Comparison of ENCODE assay signal across 21 cellular contexts in the genomic region with DNA sequence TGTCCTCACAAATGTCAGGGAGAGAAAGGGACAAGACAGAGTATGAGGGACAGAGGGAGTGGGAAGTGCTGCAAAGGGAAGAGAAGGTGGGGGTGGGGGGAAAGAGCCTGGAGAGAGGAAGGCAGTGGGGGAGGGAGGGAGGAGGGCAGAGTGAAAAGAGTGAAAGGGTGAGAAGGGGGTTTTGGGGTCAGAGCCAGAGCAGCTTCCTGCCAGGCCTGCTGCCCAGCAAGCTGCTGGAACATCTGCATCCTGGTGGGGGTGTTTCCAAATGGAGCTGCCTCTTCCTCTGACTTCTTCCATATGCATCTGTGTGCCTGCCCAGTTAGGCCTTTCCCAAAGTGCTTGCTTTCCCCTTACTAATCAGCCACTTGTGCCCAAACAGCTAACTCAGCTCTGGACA.
"Had no signal": no experiment of that assay in that cellular context is flagged by ENCODE, and none has a peak within 500 bp of the region (broad histone marks: within the 10 kb centered on the region; RNA-seq: fewer than 3 reads in every experiment).

No MANE protein-coding gene starts in this region.

- ATAC-seq: K562, PC-3 had no signal

- H3K4me1 ChIP-seq: breast epithelium had no signal

- H3K27me3 ChIP-seq: breast epithelium had no signal

- H3K9me3 Mint-ChIP-seq: activated B cell treated with CpG ODN at 0.5 μM for 24 hours; activated CD4-positive, alpha-beta T cell treated with anti-CD3 and anti-CD28 coated beads, Interleukin-2, amount 10 ng/mL, durations not matched to agents 7 days and 5 days; activated naive CD4-positive, alpha-beta T cell treated with anti-CD3 and anti-CD28 coated beads, Interleukin-2, amount 50 U/mL, for 24 hours; T-helper 1 cell treated with Interleukin-12 subunit alpha and Interleukin-12 subunit beta and Interleukin-4 antibody, amounts not matched to agents 30 μg/mL and 1 μg/mL, for 36 hours had no signal

- H3K4me3 ChIP-seq: breast epithelium, K562 had no signal

- H3K27ac ChIP-seq: breast epithelium had no signal

- H3K4me3 Mint-ChIP-seq: activated B cell treated with CpG ODN at 0.5 μM for 24 hours; activated CD4-positive, alpha-beta memory T cell treated with anti-CD3 and anti-CD28 coated beads, Interleukin-2, amount 10 ng/mL, durations not matched to agents 7 days and 5 days; activated CD4-positive, alpha-beta T cell treated with anti-CD3 and anti-CD28 coated beads, Interleukin-2, amount 10 ng/mL, durations not matched to agents 7 days and 5 days; activated naive CD4-positive, alpha-beta T cell treated with anti-CD3 and anti-CD28 coated beads, Interleukin-2, amount 50 U/mL, for 24 hours; T-helper 1 cell treated with Interleukin-12 subunit alpha and Interleukin-12 subunit beta and Interleukin-4 antibody, amounts not matched to agents 30 μg/mL and 1 μg/mL, for 36 hours had no signal

- H3K27ac Mint-ChIP-seq: activated B cell treated with CpG ODN at 0.5 μM for 24 hours; activated CD4-positive, alpha-beta memory T cell treated with anti-CD3 and anti-CD28 coated beads, Interleukin-2, amount 10 ng/mL, durations not matched to agents 7 days and 5 days; activated CD4-positive, alpha-beta T cell treated with anti-CD3 and anti-CD28 coated beads, Interleukin-2, amount 10 ng/mL, durations not matched to agents 7 days and 5 days; activated naive CD4-positive, alpha-beta T cell treated with anti-CD3 and anti-CD28 coated beads, Interleukin-2, amount 50 U/mL, for 24 hours; T-helper 1 cell treated with Interleukin-12 subunit alpha and Interleukin-12 subunit beta and Interleukin-4 antibody, amounts not matched to agents 30 μg/mL and 1 μg/mL, for 36 hours had no signal

- H3K9me3 ChIP-seq: breast epithelium had no signal

- H3K36me3 Mint-ChIP-seq: activated naive CD4-positive, alpha-beta T cell treated with anti-CD3 and anti-CD28 coated beads, Interleukin-2, amount 50 U/mL, for 24 hours had no signal

- DNase-seq: activated B cell treated with CpG ODN at 0.5 μM for 24 hours; activated CD4-positive, alpha-beta memory T cell treated with anti-CD3 and anti-CD28 coated beads, Interleukin-2, amount 10 ng/mL, durations not matched to agents 7 days and 5 days; activated CD4-positive, alpha-beta T cell treated with anti-CD3 and anti-CD28 coated beads for 1 hour; activated CD4-positive, alpha-beta T cell treated with anti-CD3 and anti-CD28 coated beads, Interleukin-2, amount 10 ng/mL, durations not matched to agents 7 days and 5 days; activated CD8-positive, alpha-beta memory T cell treated with anti-CD3 and anti-CD28 coated beads, Interleukin-2, amount 50 U/mL, for 4 hours; aorta; central memory CD4-positive, alpha-beta T cell; Karpas-422; NCI-H1048; NCI-H1417; NCI-H2029; NCI-H2107; NCI-H2171 treated with DMSO at 0.1 percent for 48 hours; NCI-H226; NCI-H526 treated with DMSO at 0.1 percent for 48 hours; PC-3; SHP77 had no signal

- H3K27me3 Mint-ChIP-seq: activated B cell treated with CpG ODN at 0.5 μM for 24 hours; activated CD4-positive, alpha-beta memory T cell treated with anti-CD3 and anti-CD28 coated beads, Interleukin-2, amount 10 ng/mL, durations not matched to agents 7 days and 5 days; activated CD4-positive, alpha-beta T cell treated with anti-CD3 and anti-CD28 coated beads, Interleukin-2, amount 10 ng/mL, durations not matched to agents 7 days and 5 days had no signal

- H3K4me1 Mint-ChIP-seq: activated B cell treated with CpG ODN at 0.5 μM for 24 hours; activated CD4-positive, alpha-beta memory T cell treated with anti-CD3 and anti-CD28 coated beads, Interleukin-2, amount 10 ng/mL, durations not matched to agents 7 days and 5 days; activated CD4-positive, alpha-beta T cell treated with anti-CD3 and anti-CD28 coated beads, Interleukin-2, amount 10 ng/mL, durations not matched to agents 7 days and 5 days; activated naive CD4-positive, alpha-beta T cell treated with anti-CD3 and anti-CD28 coated beads, Interleukin-2, amount 50 U/mL, for 24 hours had no signal

- H3K36me3 ChIP-seq: breast epithelium had no signal
